In the genomic region with DNA sequence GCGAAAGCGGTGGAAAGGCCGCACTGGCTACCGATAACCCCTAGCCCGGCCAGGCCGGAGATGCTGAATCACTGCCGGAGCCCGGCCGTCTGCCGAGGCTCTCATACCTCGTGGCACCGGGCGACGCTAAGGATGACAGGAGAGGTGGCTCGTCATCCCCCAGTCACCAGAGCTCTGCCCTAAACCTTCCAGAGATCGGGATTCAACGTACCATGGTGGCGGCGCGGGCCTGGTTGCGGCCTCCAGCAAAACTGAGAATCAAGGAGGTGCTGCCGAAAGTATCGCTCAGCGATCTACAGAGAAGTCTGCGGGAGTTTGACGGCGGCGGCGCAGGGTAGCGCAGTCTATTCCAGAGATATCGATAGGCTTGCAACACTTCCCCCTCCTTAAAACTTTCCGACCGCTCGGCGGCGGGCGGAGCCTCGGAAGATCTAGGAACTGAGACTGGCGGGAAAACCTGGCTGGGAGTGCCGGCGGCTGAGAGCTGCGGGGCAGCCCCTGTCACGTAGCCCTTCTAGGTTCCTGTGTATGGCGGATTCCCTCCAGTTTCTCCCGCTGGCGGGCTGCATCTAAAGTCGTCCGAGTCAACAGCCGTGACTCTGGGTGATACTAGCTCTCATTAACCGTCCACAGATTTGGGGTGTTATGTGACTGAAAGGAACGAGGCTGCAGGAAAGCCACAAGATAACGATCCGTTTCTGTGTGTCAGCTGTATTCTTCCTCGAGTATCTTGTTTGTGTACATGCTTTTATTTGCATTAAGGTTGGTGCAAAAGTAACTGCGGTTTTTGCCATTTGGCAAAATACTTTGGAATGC, we compare ENCODE assay signal across 8 cellular contexts. TPM values are rescaled to one million over a fixed set of nuclear protein-coding genes. Genes with fewer than 3 reads are reported as not detected.
DNase-seq lines count a peak whose midpoint lies in the region; ATAC-seq, FAIRE-seq and TF ChIP-seq lines count a peak whose summit lies in the region.

A gene (minus strand): TSS at position 301 of the 816 bp plus-strand sequence. CDS start 87 bp downstream, at position 214.

- peak; percentile 58 for TF ChIP-seq CTCF in psoas muscle (IDR thresholded peaks at IDR 0.05)

- H3K27me3 Mint-ChIP-seq in T-helper 17 cell: no peaks in the 10 kb centered on the region

- peak within 1 kb of the TSS; percentile 96 for H3K4me3 ChIP-seq in psoas muscle

- peak; percentile 92 for ATAC-seq in HG02885 (IDR thresholded peaks at IDR 0.05; ENCODE audit: poor library complexity, unreplicated experiment)
- ATAC-seq in T-helper 17 cell: peak; percentile 94
- ATAC-seq in left ventricle myocardium superior: peak; percentile 98
- ATAC-seq in psoas muscle: peak; percentile 96 to 98 (median 98)

- H3K27ac ChIP-seq in psoas muscle: peak within 1 kb of the TSS; percentile 94

- H3K4me1 ChIP-seq in psoas muscle: peaks cover 12% of the 10 kb centered on the region

- DNase-seq in NCI-H1694 treated with DMSO at 0.1 percent for 48 hours (lab: John Stamatoyannopoulos, UW) (peak; percentile 95), T-helper 17 cell (peak; percentile 78 to 88 (median 84)), amygdala (lab: John Stamatoyannopoulos, UW) (peak; percentile 55 to 95 (median 86)), left ventricle myocardium superior (peak; percentile 95), psoas muscle (peak; percentile 94 to 97), urothelium cell line (ENCODE audit: low spot score) (peak; percentile 92)

- peaks cover 24% of the 10 kb centered on the region for H3K4me1 Mint-ChIP-seq in T-helper 17 cell

- H3K27ac Mint-ChIP-seq in T-helper 17 cell: peak within 1 kb of the TSS; percentile 97

- TF ChIP-seq POLR2A in GM15510 (IDR thresholded peaks at IDR 0.05; ENCODE audit: borderline replicate concordance, extremely low read depth, insufficient read length): peak; percentile 80

- WGBS in psoas muscle, 3 donors: 0% methylated on average over 55 of the region's 55 CpGs

- no peak for FAIRE-seq in urothelium cell line (lab: Jason Lieb, UNC)

- peak within 1 kb of the TSS; percentile 93 for H3K4me3 Mint-ChIP-seq in T-helper 17 cell

- H3K36me3 ChIP-seq in psoas muscle (ENCODE audit: insufficient read depth in 1 of 2, low read depth in 1 of 2): peaks cover 0 to 36% of the 10 kb centered on the region in 2 donors

- intact Hi-C loops in left ventricle myocardium superior (cut with micrococcal nuclease) (no loop called here), psoas muscle (cut with DNase I) (loop anchor here (5.0 to 10.0 kb wide), 2 partner anchors 125 to 372 kb away; a partner anchor contains a TSS)

- no peaks in the 10 kb centered on the region for H3K9me3 ChIP-seq in T-helper 17 cell (ENCODE audit: control insufficient read depth, low read length, poor library complexity, severe bottlenecking)
- H3K9me3 ChIP-seq in psoas muscle: no peaks in the 10 kb centered on the region

- H3K36me3 Mint-ChIP-seq in T-helper 17 cell (ENCODE audit: low read depth): no peaks in the 10 kb centered on the region

- H3K27me3 ChIP-seq in psoas muscle (ENCODE audit: insufficient read depth in 3 of 3, low read length in 2 of 3): no peaks in the 10 kb centered on the region

RNA-seq across cellular contexts. Expression of the gene that starts here (rescaled TPM):
- 100 to 1,000 TPM; 140 to 166 TPM for total RNA-seq in T-helper 17 cell
- 115 TPM for total RNA-seq in left ventricle myocardium superior
- 100 to 1,000 TPM; 113 to 229 (median 183) TPM for total RNA-seq in psoas muscle
- 100 to 1,000 TPM; 182 to 357 (median 235) TPM for polyA plus RNA-seq in psoas muscle

Comparison
In these comparisons a context has a peak if more than half of its experiments do, and no peak if none do; other contexts are left out.
1. Peak in every context shown above with its lines: DNase-seq, ATAC-seq, H3K4me3 ChIP-seq and H3K27ac ChIP-seq.